1 cellular context compared by ENCODE assay signal in the genomic region with DNA sequence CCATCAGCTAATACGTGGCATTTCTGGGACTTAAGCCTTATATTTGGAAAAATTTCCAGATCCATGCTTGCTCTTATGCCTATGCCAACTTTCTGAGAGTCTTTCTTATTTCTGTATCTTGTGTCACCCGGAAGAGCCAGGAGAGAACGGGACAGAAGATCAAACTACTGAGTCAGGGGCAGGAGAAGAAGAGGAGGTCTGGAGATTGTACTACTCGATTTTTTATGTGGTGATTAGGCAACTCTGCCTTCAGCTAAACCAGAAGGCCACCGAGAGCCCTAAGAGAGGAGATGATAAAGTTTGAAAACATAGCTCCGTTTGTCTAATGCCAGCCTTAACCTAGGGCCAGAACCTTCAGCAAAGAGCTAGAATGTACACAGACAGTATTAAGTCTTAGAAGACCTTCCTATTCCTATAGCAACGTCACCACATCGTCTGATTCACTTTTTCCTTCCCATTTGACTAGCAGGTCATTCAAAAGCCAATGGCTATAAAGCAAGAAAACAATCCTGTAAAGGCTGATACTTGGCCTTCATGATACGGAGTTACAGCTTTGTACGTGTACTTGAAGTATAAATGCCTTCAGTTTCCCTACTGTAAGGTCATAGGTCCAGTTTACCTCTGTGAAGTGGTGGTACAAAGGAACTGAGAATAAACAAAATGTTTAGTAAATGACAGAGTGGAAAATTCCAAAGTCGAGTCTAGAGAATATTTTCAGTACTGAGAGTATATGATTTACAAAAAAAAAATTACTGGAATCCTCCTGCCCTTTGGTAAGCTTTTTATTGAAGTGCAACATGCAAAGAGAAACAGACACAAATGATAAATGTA.
TF ChIP-seq lines count a peak whose summit lies in the region.

No MANE protein-coding gene starts in this region.

TF ChIP-seq in liver, 16 proteins besides CTCF, POLR2A, EP300 and RAD21 (continued from another document):
- TF ChIP-seq, protein P1, sequence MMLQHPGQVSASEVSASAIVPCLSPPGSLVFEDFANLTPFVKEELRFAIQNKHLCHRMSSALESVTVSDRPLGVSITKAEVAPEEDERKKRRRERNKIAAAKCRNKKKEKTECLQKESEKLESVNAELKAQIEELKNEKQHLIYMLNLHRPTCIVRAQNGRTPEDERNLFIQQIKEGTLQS (IDR thresholded peaks at IDR 0.05): no peak
- TF ChIP-seq SP1 (IDR thresholded peaks at IDR 0.05): no peak
